14 cellular contexts compared by ENCODE assay signal in the genomic region with DNA sequence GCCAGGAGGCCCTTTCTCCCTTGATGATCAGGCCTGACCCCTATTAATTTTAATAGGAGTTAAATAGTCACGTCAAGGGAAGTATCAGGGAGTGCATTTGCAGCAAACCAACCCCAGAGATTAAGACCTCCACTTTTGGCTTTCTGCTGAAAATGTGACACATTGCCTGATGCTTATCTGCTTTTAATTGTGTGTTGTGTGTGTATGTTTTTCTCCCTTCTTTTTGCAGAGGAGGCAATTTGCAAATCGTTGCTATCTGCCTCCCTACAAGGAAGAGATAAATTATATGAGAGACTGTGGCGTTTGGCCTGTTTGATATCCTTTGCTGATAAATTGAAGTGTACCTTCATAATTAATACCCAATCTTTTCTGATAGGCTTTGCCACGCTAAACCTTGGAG.
DNase-seq lines count a peak whose midpoint lies in the region; ATAC-seq and TF ChIP-seq lines count a peak whose summit lies in the region.
"Had no signal": no experiment of that assay in that cellular context is flagged by ENCODE, and none has a peak within 500 bp of the region (broad histone marks: within the 10 kb centered on the region; RNA-seq: fewer than 3 reads in every experiment).

No MANE protein-coding gene starts in this region.

- H3K9me3 ChIP-seq in naive thymus-derived CD4-positive, alpha-beta T cell (ENCODE audit: control insufficient read depth in 2 of 3, low read length in 3 of 3) = no peaks in the 10 kb centered on the region
- H3K9me3 ChIP-seq: BE2C, thyroid gland had no signal

- peak overlapping the region; percentile 4 for H3K4me3 ChIP-seq in naive thymus-derived CD4-positive, alpha-beta T cell (ENCODE audit: low read length)
- H3K4me3 ChIP-seq: heart right ventricle, lower lobe of right lung, thyroid gland had no signal

- POLR2A ChIA-PET in activated CD8-positive, alpha-beta T cell treated with anti-CD3 and anti-CD28 coated beads, Interleukin-2, amount 10 ng/mL, durations not matched to agents 7 days and 5 days (lab: Charles Lee) = interaction anchor here (1.3 to 2.9 kb wide), 2 partner anchors 17 to 162 kb away, joined by 3 to 7 read pairs; no protein-coding TSS in a partner anchor
- POLR2A ChIA-PET in naive thymus-derived CD4-positive, alpha-beta T cell (lab: Charles Lee) = interaction anchor here (0.6 to 5.9 kb wide), 5 partner anchors 15 to 1652 kb away, joined by 3 to 62 read pairs (median 4); a partner anchor contains a TSS
- POLR2A ChIA-PET in MCF 10A (lab: Yijun Ruan, JAX) = interaction anchor here (0.7 kb wide), 1 partner anchor 1000 kb away, joined by 3 read pairs; no protein-coding TSS in a partner anchor

- H3K4me1 Mint-ChIP-seq in IgD-negative memory B cell (peaks cover 0 to 7% (median 2%) of the 10 kb centered on the region in 3 donors), MCF 10A (ENCODE audit: insufficient read depth, unreplicated experiment) (no peaks in the 10 kb centered on the region)
- peaks cover 45% of the 10 kb centered on the region for H3K4me1 Mint-ChIP-seq in activated CD8-positive, alpha-beta T cell treated with anti-CD3 and anti-CD28 coated beads, Interleukin-2, amount 10 ng/mL, durations not matched to agents 7 days and 5 days (ENCODE audit: low read depth)
- peaks cover 33 to 74% (median 58%) of the 10 kb centered on the region in 7 donors for H3K4me1 Mint-ChIP-seq in naive thymus-derived CD4-positive, alpha-beta T cell

- no peaks in the 10 kb centered on the region for H3K36me3 ChIP-seq in naive thymus-derived CD4-positive, alpha-beta T cell (ENCODE audit: control insufficient read depth in 2 of 3, insufficient read depth in 3 of 3, low read length in 3 of 3)
- H3K36me3 ChIP-seq: BE2C, heart right ventricle, lower lobe of right lung, thyroid gland had no signal

- no peaks in the 10 kb centered on the region for H3K27me3 Mint-ChIP-seq in IgD-negative memory B cell
- peaks cover 2% of the 10 kb centered on the region for H3K27me3 Mint-ChIP-seq in activated CD8-positive, alpha-beta T cell treated with anti-CD3 and anti-CD28 coated beads, Interleukin-2, amount 10 ng/mL, durations not matched to agents 7 days and 5 days (ENCODE audit: low read depth)
- H3K27me3 Mint-ChIP-seq in naive thymus-derived CD4-positive, alpha-beta T cell = no peaks in the 10 kb centered on the region
- peaks cover 13% of the 10 kb centered on the region for H3K27me3 Mint-ChIP-seq in MCF 10A (ENCODE audit: insufficient read depth, unreplicated experiment)

- H3K36me3 Mint-ChIP-seq in IgD-negative memory B cell = peaks cover 1% of the 10 kb centered on the region
- peaks cover 29% of the 10 kb centered on the region for H3K36me3 Mint-ChIP-seq in activated CD8-positive, alpha-beta T cell treated with anti-CD3 and anti-CD28 coated beads, Interleukin-2, amount 10 ng/mL, durations not matched to agents 7 days and 5 days (ENCODE audit: low read depth)
- peaks cover 0 to 31% (median 3%) of the 10 kb centered on the region in 5 donors for H3K36me3 Mint-ChIP-seq in naive thymus-derived CD4-positive, alpha-beta T cell
- H3K36me3 Mint-ChIP-seq in MCF 10A (ENCODE audit: insufficient read depth, unreplicated experiment) = no peaks in the 10 kb centered on the region

- no TSS peak for BruUV-seq in MCF 10A (replicated peaks; lab: Mats Ljungman, UMichigan)

- peaks cover 0 to 7% (median 0%) of the 10 kb centered on the region in 3 donors for H3K9me3 Mint-ChIP-seq in IgD-negative memory B cell
- H3K9me3 Mint-ChIP-seq in activated CD8-positive, alpha-beta T cell treated with anti-CD3 and anti-CD28 coated beads, Interleukin-2, amount 10 ng/mL, durations not matched to agents 7 days and 5 days (ENCODE audit: insufficient read depth) = peaks cover 10% of the 10 kb centered on the region
- peaks cover 0 to 15% (median 5%) of the 10 kb centered on the region in 11 donors for H3K9me3 Mint-ChIP-seq in naive thymus-derived CD4-positive, alpha-beta T cell
- H3K9me3 Mint-ChIP-seq in MCF 10A (ENCODE audit: unreplicated experiment) = peaks cover under 1% of the 10 kb centered on the region

- TF ChIP-seq CTCF in MCF 10A (IDR thresholded peaks at IDR 0.05; ENCODE audit: unreplicated experiment) = no peak

- H3K27me3 ChIP-seq in naive thymus-derived CD4-positive, alpha-beta T cell (ENCODE audit: control insufficient read depth in 2 of 2, insufficient read depth in 2 of 2, low read length in 2 of 2) = no peaks in the 10 kb centered on the region
- H3K27me3 ChIP-seq: BE2C, thyroid gland had no signal

- peak overlapping the region in 1 of 4 donors; percentile 17 for H3K4me3 Mint-ChIP-seq in IgD-negative memory B cell
- peak overlapping the region; percentile 79 for H3K4me3 Mint-ChIP-seq in activated CD8-positive, alpha-beta T cell treated with anti-CD3 and anti-CD28 coated beads, Interleukin-2, amount 10 ng/mL, durations not matched to agents 7 days and 5 days
- H3K4me3 Mint-ChIP-seq in naive thymus-derived CD4-positive, alpha-beta T cell = peak overlapping the region; percentile 72 to 95 (median 85)
- H3K4me3 Mint-ChIP-seq in MCF 10A (ENCODE audit: unreplicated experiment) = no peak overlapping the region

- intact Hi-C loops in naive thymus-derived CD4-positive, alpha-beta T cell (cut with micrococcal nuclease) = loop anchor here (1.0 to 10.0 kb wide), 12 partner anchors 9 to 1652 kb away; a partner anchor contains a TSS
- intact Hi-C loops in MCF 10A (cut with micrococcal nuclease) = no loop called here

- peaks cover 37 to 38% of the 10 kb centered on the region in 2 donors for H3K4me1 ChIP-seq in naive thymus-derived CD4-positive, alpha-beta T cell (ENCODE audit: control insufficient read depth in 2 of 2, insufficient read depth in 2 of 2, low read length in 2 of 2)
- H3K4me1 ChIP-seq: BE2C, lower lobe of right lung, thyroid gland had no signal

- H3K27ac ChIP-seq in naive thymus-derived CD4-positive, alpha-beta T cell (ENCODE audit: low read depth, low read length) = peak overlapping the region; percentile 76
- H3K27ac ChIP-seq: 22Rv1, lower lobe of right lung, thyroid gland had no signal

- CTCF ChIA-PET in activated CD8-positive, alpha-beta T cell treated with anti-CD3 and anti-CD28 coated beads, Interleukin-2, amount 10 ng/mL, durations not matched to agents 7 days and 5 days (lab: Charles Lee) = interaction anchor here (1.2 to 2.6 kb wide), 2 partner anchors 10 to 14 kb away, joined by 3 to 9 read pairs; no protein-coding TSS in a partner anchor
- CTCF ChIA-PET in naive thymus-derived CD4-positive, alpha-beta T cell (lab: Charles Lee) = interaction anchor here (0.6 to 1.0 kb wide), 3 partner anchors 17 to 104 kb away, joined by 3 to 6 read pairs (median 3); no protein-coding TSS in a partner anchor
- CTCF ChIA-PET in MCF 10A (lab: Yijun Ruan, JAX) = no interaction called here

- peak; percentile 15 for ATAC-seq in activated CD8-positive, alpha-beta T cell treated with anti-CD3 and anti-CD28 coated beads, Interleukin-2, amount 10 ng/mL, durations not matched to agents 7 days and 5 days
- ATAC-seq in naive thymus-derived CD4-positive, alpha-beta T cell = no peak
- ATAC-seq: heart right ventricle, lower lobe of right lung had no signal

- H3K27ac Mint-ChIP-seq in IgD-negative memory B cell = peak overlapping the region in 2 of 3 donors; percentile 60 to 94
- H3K27ac Mint-ChIP-seq in activated CD8-positive, alpha-beta T cell treated with anti-CD3 and anti-CD28 coated beads, Interleukin-2, amount 10 ng/mL, durations not matched to agents 7 days and 5 days = peak overlapping the region; percentile 96
- H3K27ac Mint-ChIP-seq in naive thymus-derived CD4-positive, alpha-beta T cell = peak overlapping the region; percentile 95 to 100 (median 98)
- no peak overlapping the region for H3K27ac Mint-ChIP-seq in MCF 10A (ENCODE audit: low read depth, unreplicated experiment)

- DNase-seq in NCI-H2107 treated with DMSO at 0.1 percent for 48 hours (lab: John Stamatoyannopoulos, UW; ENCODE audit: unreplicated experiment) (peak; percentile 29), NCI-H2107 (lab: John Stamatoyannopoulos, UW) (no peak), H4 (ENCODE audit: low spot score) (no peak), NCI-H2029 (lab: John Stamatoyannopoulos, UW) (no peak), MCF 10A (ENCODE audit: unreplicated experiment) (no peak)
- DNase-seq in activated CD8-positive, alpha-beta T cell treated with anti-CD3 and anti-CD28 coated beads, Interleukin-2, amount 10 ng/mL, durations not matched to agents 7 days and 5 days = no peak
- peak in 1 of 9 donors; percentile 15 for DNase-seq in naive thymus-derived CD4-positive, alpha-beta T cell
- DNase-seq: BE2C, HCEC 1CT, heart right ventricle, lower lobe of right lung, thyroid gland had no signal
